ENCODE assay signal across 19 cellular contexts in genomic region chr20:36820073-36820472, GRCh38. TPM values are rescaled to one million over a fixed set of nuclear protein-coding genes. Genes with fewer than 3 reads are reported as not detected.
DNase-seq lines count a peak whose midpoint lies in the region; TF ChIP-seq lines count a peak whose summit lies in the region.
"Had no signal": no experiment of that assay in that cellular context is flagged by ENCODE, and none has a peak within 500 bp of the region (broad histone marks: within the 10 kb centered on the region; RNA-seq: fewer than 3 reads in every experiment).

No MANE protein-coding gene starts in this region.

- 65% methylated on average over 1 of the region's 1 CpG; no CpG with 5 or more reads in 1 of the 2 experiments for WGBS in endodermal cell (ENCODE audit: insufficient coverage in 1 of 2, insufficient read length in 1 of 2), 2 experiments

- peaks cover 0 to 4% of the 10 kb centered on the region in 2 donors for H3K4me1 ChIP-seq in breast epithelium
- peaks cover 5% of the 10 kb centered on the region for H3K4me1 ChIP-seq in endodermal cell (ENCODE audit: control insufficient read depth, insufficient read depth, low read length)
- H3K4me1 ChIP-seq: pancreas had no signal

- POLR2A ChIA-PET in MCF 10A (lab: Yijun Ruan, JAX), result interaction anchor here (0.6 kb wide), 1 partner anchor 27 kb away, joined by 3 read pairs; no protein-coding TSS in a partner anchor

- H3K27ac ChIP-seq in breast epithelium (peak overlapping the region; percentile 42 to 48), endodermal cell (ENCODE audit: low read depth, low read length) (peak overlapping the region; percentile 80), WERI-Rb-1 (no peak overlapping the region)
- H3K27ac ChIP-seq: pancreas had no signal

- TF ChIP-seq CTCF in breast epithelium (IDR thresholded peaks at IDR 0.05), result no peak
- TF ChIP-seq CTCF in MCF 10A (IDR thresholded peaks at IDR 0.05; ENCODE audit: unreplicated experiment), result no peak
- TF ChIP-seq CTCF in endodermal cell (conservative IDR thresholded peaks at IDR 0.05), result no peak
- no peak for TF ChIP-seq CTCF in neural crest cell (conservative IDR thresholded peaks at IDR 0.05)
- no peak for TF ChIP-seq CTCF in type B pancreatic cell (conservative IDR thresholded peaks at IDR 0.05)
- no peak for TF ChIP-seq CTCF in WERI-Rb-1 (IDR thresholded peaks at IDR 0.05; ENCODE audit: low read depth, low read length)

- no peak overlapping the region for H3K9ac ChIP-seq in endodermal cell (ENCODE audit: extremely low read depth, low read length, poor library complexity, severe bottlenecking)

- intact Hi-C loops in breast epithelium (cut with DNase I; ENCODE audit: low total_unique reads), result no loop called here
- intact Hi-C loops in MCF 10A (cut with micrococcal nuclease), result no loop called here

- DNase-seq in breast epithelium (ENCODE audit: low spot score in 2 of 2) (no peak), MCF 10A (ENCODE audit: unreplicated experiment) (no peak), endodermal cell (no peak), neural crest cell (ENCODE audit: low read depth, low spot score) (no peak), type B pancreatic cell (ENCODE audit: extremely low spot score, unreplicated experiment) (no peak), NCI-H1092 treated with DMSO at 0.1 percent for 48 hours (lab: John Stamatoyannopoulos, UW) (no peak), WERI-Rb-1 (no peak)
- DNase-seq in activated T-cell treated with anti-CD3 and anti-CD28 coated beads, Interleukin-2, amount 50 U/mL, for 48 hours, result no peak
- DNase-seq: 8988T; activated CD4-positive, alpha-beta T cell treated with anti-CD3 and anti-CD28 coated beads, Interleukin-2, amount 10 ng/mL, durations not matched to agents 7 days and 5 days; DMS53; mammary epithelial cell; NCI-H1694 treated with DMSO at 0.1 percent for 48 hours; pancreas; T1000 had no signal

- H3K27me3 Mint-ChIP-seq in MCF 10A (ENCODE audit: insufficient read depth, unreplicated experiment), result no peaks in the 10 kb centered on the region
- H3K27me3 Mint-ChIP-seq in endodermal cell (ENCODE audit: insufficient read depth), result no peaks in the 10 kb centered on the region
- no peaks in the 10 kb centered on the region for H3K27me3 Mint-ChIP-seq in neural crest cell (ENCODE audit: low read depth)
- no peaks in the 10 kb centered on the region for H3K27me3 Mint-ChIP-seq in type B pancreatic cell
- H3K27me3 Mint-ChIP-seq: activated naive CD4-positive, alpha-beta T cell treated with anti-CD3 and anti-CD28 coated beads, Interleukin-2, amount 50 U/mL, for 24 hours had no signal

- TF ChIP-seq POLR2A in breast epithelium (IDR thresholded peaks at IDR 0.05), result no peak

- H3K27ac Mint-ChIP-seq in MCF 10A (ENCODE audit: low read depth, unreplicated experiment) (no peak overlapping the region), endodermal cell (peak overlapping the region; percentile 81), neural crest cell (ENCODE audit: unreplicated experiment) (peak overlapping the region; percentile 65), type B pancreatic cell (peak overlapping the region; percentile 77)
- H3K27ac Mint-ChIP-seq: activated CD4-positive, alpha-beta T cell treated with anti-CD3 and anti-CD28 coated beads, Interleukin-2, amount 10 ng/mL, durations not matched to agents 7 days and 5 days; activated naive CD4-positive, alpha-beta T cell treated with anti-CD3 and anti-CD28 coated beads, Interleukin-2, amount 50 U/mL, for 24 hours had no signal

- H3K9me3 Mint-ChIP-seq in MCF 10A (ENCODE audit: unreplicated experiment), result no peaks in the 10 kb centered on the region
- H3K9me3 Mint-ChIP-seq in endodermal cell, result no peaks in the 10 kb centered on the region
- H3K9me3 Mint-ChIP-seq in neural crest cell, result no peaks in the 10 kb centered on the region
- H3K9me3 Mint-ChIP-seq in type B pancreatic cell, result no peaks in the 10 kb centered on the region
- H3K9me3 Mint-ChIP-seq: activated CD4-positive, alpha-beta T cell treated with anti-CD3 and anti-CD28 coated beads, Interleukin-2, amount 10 ng/mL, durations not matched to agents 7 days and 5 days; activated naive CD4-positive, alpha-beta T cell treated with anti-CD3 and anti-CD28 coated beads, Interleukin-2, amount 50 U/mL, for 24 hours; CD14-positive monocyte had no signal

- H3K4me3 ChIP-seq in breast epithelium (no peak overlapping the region), endodermal cell (ENCODE audit: low read length) (no peak overlapping the region), WERI-Rb-1 (ENCODE audit: low read depth, low read length) (no peak overlapping the region)
- H3K4me3 ChIP-seq: pancreas had no signal

- CTCF ChIA-PET in MCF 10A (lab: Yijun Ruan, JAX), result interaction anchor here (0.5 to 3.2 kb wide), 6 partner anchors 9 to 682 kb away, joined by 4 to 15 read pairs (median 5); partner anchors contain the start of gene RAB5IF

- H3K27me3 ChIP-seq in breast epithelium (no peaks in the 10 kb centered on the region), endodermal cell (ENCODE audit: control insufficient read depth, insufficient read depth, low read length, poor library complexity, severe bottlenecking) (no peaks in the 10 kb centered on the region), WERI-Rb-1 (ENCODE audit: insufficient read depth, low read depth, severe bottlenecking) (no peaks in the 10 kb centered on the region)
- H3K27me3 ChIP-seq: pancreas had no signal

- H3K4me3 Mint-ChIP-seq in MCF 10A (ENCODE audit: unreplicated experiment) (no peak overlapping the region), endodermal cell (no peak overlapping the region), neural crest cell (no peak overlapping the region), type B pancreatic cell (no peak overlapping the region)
- H3K4me3 Mint-ChIP-seq: activated CD4-positive, alpha-beta T cell treated with anti-CD3 and anti-CD28 coated beads, Interleukin-2, amount 10 ng/mL, durations not matched to agents 7 days and 5 days; activated naive CD4-positive, alpha-beta T cell treated with anti-CD3 and anti-CD28 coated beads, Interleukin-2, amount 50 U/mL, for 24 hours; CD14-positive monocyte had no signal

- BruUV-seq in MCF 10A (replicated peaks; lab: Mats Ljungman, UMichigan), result no TSS peak

- H3K9me3 ChIP-seq in breast epithelium (no peaks in the 10 kb centered on the region), endodermal cell (ENCODE audit: control insufficient read depth, low read length) (no peaks in the 10 kb centered on the region), WERI-Rb-1 (ENCODE audit: severe bottlenecking) (no peaks in the 10 kb centered on the region)
- H3K9me3 ChIP-seq: pancreas had no signal

- H3K4me1 Mint-ChIP-seq in MCF 10A (ENCODE audit: insufficient read depth, unreplicated experiment) (no peaks in the 10 kb centered on the region), endodermal cell (peaks cover 15% of the 10 kb centered on the region), neural crest cell (peaks cover 10% of the 10 kb centered on the region), type B pancreatic cell (ENCODE audit: unreplicated experiment) (peaks cover 10% of the 10 kb centered on the region)
- H3K4me1 Mint-ChIP-seq: activated CD4-positive, alpha-beta T cell treated with anti-CD3 and anti-CD28 coated beads, Interleukin-2, amount 10 ng/mL, durations not matched to agents 7 days and 5 days; activated naive CD4-positive, alpha-beta T cell treated with anti-CD3 and anti-CD28 coated beads, Interleukin-2, amount 50 U/mL, for 24 hours; CD14-positive monocyte had no signal

- H3K36me3 Mint-ChIP-seq in MCF 10A (ENCODE audit: insufficient read depth, unreplicated experiment), result peaks cover 42% of the 10 kb centered on the region
- H3K36me3 Mint-ChIP-seq in endodermal cell (ENCODE audit: low read depth), result peaks cover 46% of the 10 kb centered on the region
- peaks cover 8% of the 10 kb centered on the region for H3K36me3 Mint-ChIP-seq in neural crest cell (ENCODE audit: low read depth)
- peaks cover 27% of the 10 kb centered on the region for H3K36me3 Mint-ChIP-seq in type B pancreatic cell
- H3K36me3 Mint-ChIP-seq: activated naive CD4-positive, alpha-beta T cell treated with anti-CD3 and anti-CD28 coated beads, Interleukin-2, amount 50 U/mL, for 24 hours had no signal

- H3K36me3 ChIP-seq in breast epithelium, result no peaks in the 10 kb centered on the region
- peaks cover 37% of the 10 kb centered on the region for H3K36me3 ChIP-seq in endodermal cell (ENCODE audit: control insufficient read depth, insufficient read depth, low read length)
- H3K36me3 ChIP-seq in WERI-Rb-1, result peaks cover 48% of the 10 kb centered on the region

RNA-seq across cellular contexts. Expression of gene DSN1, which starts 46.5 kb away (rescaled TPM):
- 10 to 100 TPM in 2 of 3 donors, 1 to 10 TPM in 1; 6.9 to 13.1 (median 11.9) TPM for total RNA-seq in breast epithelium
- total RNA-seq in MCF 10A (2022), result 7.8 and 8.4 TPM in 2 replicates
- 10 to 100 TPM; 21.4 to 32.4 TPM for total RNA-seq in endodermal cell
- polyA plus RNA-seq in endodermal cell (2013, experiment 1 of 2), result 26.4 TPM
- polyA plus RNA-seq in endodermal cell (2013, experiment 2 of 2), result 23.9 TPM
- total RNA-seq in neural crest cell, result 29.1 and 30.6 TPM in 2 replicates
- 20.0 and 24.1 TPM in 2 replicates for total RNA-seq in type B pancreatic cell (ENCODE audit: low replicate concordance)

RNA-seq across cellular contexts. Expression of gene TLDC2, which starts 55.9 kb away (rescaled TPM):
- total RNA-seq in breast epithelium (1 to 10 TPM in 1 of 3 donors, not detected in 2; 1.1 TPM), MCF 10A (2022) (not detected in 2 replicates), endodermal cell (under 1 TPM; 0.18 to 0.24 TPM), neural crest cell (not detected in 2 replicates), type B pancreatic cell (ENCODE audit: low replicate concordance) (0.75 and 0.93 TPM in 2 replicates)
- polyA plus RNA-seq in endodermal cell (2013, experiment 1 of 2), result 0.36 TPM
- polyA plus RNA-seq in endodermal cell (2013, experiment 2 of 2), result 0.54 TPM
- total RNA-seq: activated CD4-positive, alpha-beta T cell treated with anti-CD3 and anti-CD28 coated beads, Interleukin-2, amount 10 ng/mL, durations not matched to agents 7 days and 5 days; mammary epithelial cell; NCI-H460; OCI-LY7 had no signal
- polyA plus RNA-seq: CD14-positive monocyte, mammary epithelial cell had no signal
